11 cellular contexts compared by ENCODE assay signal in genomic region chr16:4377573-4378146, GRCh38. TPM values are rescaled to one million over a fixed set of nuclear protein-coding genes. Genes with fewer than 3 reads are reported as not detected.
DNase-seq lines count a peak whose midpoint lies in the region; ATAC-seq and TF ChIP-seq lines count a peak whose summit lies in the region.
"Had no signal": no experiment of that assay in that cellular context is flagged by ENCODE, and none has a peak within 500 bp of the region (broad histone marks: within the 10 kb centered on the region; RNA-seq: fewer than 3 reads in every experiment).

No MANE protein-coding gene starts in this region.

- H3K4me3 Mint-ChIP-seq in memory B cell (no peak overlapping the region), type B pancreatic cell (peak overlapping the region; percentile 54)
- H3K4me3 Mint-ChIP-seq: activated naive CD8-positive, alpha-beta T cell treated with anti-CD3 and anti-CD28 coated beads for 36 hours had no signal

- H3K27ac ChIP-seq in coronary artery, result peak overlapping the region; percentile 93 to 98
- H3K27ac ChIP-seq: VCaP had no signal

- DNase-seq in NCI-H82 (lab: John Stamatoyannopoulos, UW) (peak; percentile 11), NCI-H82 treated with DMSO at 0.1 percent for 48 hours (lab: John Stamatoyannopoulos, UW; ENCODE audit: unreplicated experiment) (no peak), coronary artery (ENCODE audit: low spot score) (no peak), memory B cell (ENCODE audit: low spot score in 2 of 2) (no peak), type B pancreatic cell (ENCODE audit: extremely low spot score, unreplicated experiment) (no peak)
- DNase-seq in activated CD8-positive, alpha-beta memory T cell treated with anti-CD3 and anti-CD28 coated beads, Interleukin-2, amount 50 U/mL, for 48 hours, result no peak
- DNase-seq: 8988T; activated naive CD8-positive, alpha-beta T cell treated with anti-CD3 and anti-CD28 coated beads for 36 hours had no signal

- no peak for ATAC-seq in memory B cell (ENCODE audit: low read depth)
- ATAC-seq in HG02759 (IDR thresholded peaks at IDR 0.05; ENCODE audit: unreplicated experiment), result no peak
- ATAC-seq in GM21529 (IDR thresholded peaks at IDR 0.05; ENCODE audit: unreplicated experiment), result no peak

- H3K27me3 Mint-ChIP-seq in memory B cell (no peaks in the 10 kb centered on the region), type B pancreatic cell (no peaks in the 10 kb centered on the region)
- H3K27me3 Mint-ChIP-seq: activated naive CD8-positive, alpha-beta T cell treated with anti-CD3 and anti-CD28 coated beads for 36 hours had no signal

- peaks cover 10% of the 10 kb centered on the region for H3K4me1 Mint-ChIP-seq in memory B cell
- peaks cover 24% of the 10 kb centered on the region for H3K4me1 Mint-ChIP-seq in type B pancreatic cell (ENCODE audit: unreplicated experiment)

- no peak for TF ChIP-seq CTCF in coronary artery (IDR thresholded peaks at IDR 0.05)
- peak; percentile 43 for TF ChIP-seq CTCF in type B pancreatic cell (conservative IDR thresholded peaks at IDR 0.05)

- H3K9me3 Mint-ChIP-seq in memory B cell, result no peaks in the 10 kb centered on the region
- no peaks in the 10 kb centered on the region for H3K9me3 Mint-ChIP-seq in type B pancreatic cell
- H3K9me3 Mint-ChIP-seq: activated naive CD8-positive, alpha-beta T cell treated with anti-CD3 and anti-CD28 coated beads for 36 hours had no signal

- peak overlapping the region; percentile 51 for H3K27ac Mint-ChIP-seq in memory B cell
- peak overlapping the region; percentile 85 for H3K27ac Mint-ChIP-seq in type B pancreatic cell
- H3K27ac Mint-ChIP-seq: activated naive CD8-positive, alpha-beta T cell treated with anti-CD3 and anti-CD28 coated beads for 36 hours had no signal

- peak overlapping the region; percentile 95 for H3K4me3 ChIP-seq in coronary artery

- peaks cover 13% of the 10 kb centered on the region for H3K36me3 Mint-ChIP-seq in memory B cell
- no peaks in the 10 kb centered on the region for H3K36me3 Mint-ChIP-seq in type B pancreatic cell
- H3K36me3 Mint-ChIP-seq: activated naive CD8-positive, alpha-beta T cell treated with anti-CD3 and anti-CD28 coated beads for 36 hours had no signal

RNA-seq across cellular contexts. Expression of gene VASN, which starts 6.0 kb away (rescaled TPM):
- 9.7 and 29.0 TPM in 2 replicates for total RNA-seq in type B pancreatic cell (ENCODE audit: low replicate concordance)

RNA-seq across cellular contexts. Expression of gene PAM16, which starts 26.5 kb away (rescaled TPM):
- 30.5 and 39.3 TPM in 2 replicates for total RNA-seq in type B pancreatic cell (ENCODE audit: low replicate concordance)

RNA-seq across cellular contexts. Expression of gene CORO7, which starts 38.7 kb away (rescaled TPM):
- total RNA-seq in type B pancreatic cell (ENCODE audit: low replicate concordance), result 32.3 and 41.4 TPM in 2 replicates

RNA-seq across cellular contexts. Expression of gene DNAJA3, which starts 48.0 kb away (rescaled TPM):
- total RNA-seq in type B pancreatic cell (ENCODE audit: low replicate concordance), result 43.9 and 46.5 TPM in 2 replicates
